Comparison of ENCODE assay signal across 10 cellular contexts in the genomic region with DNA sequence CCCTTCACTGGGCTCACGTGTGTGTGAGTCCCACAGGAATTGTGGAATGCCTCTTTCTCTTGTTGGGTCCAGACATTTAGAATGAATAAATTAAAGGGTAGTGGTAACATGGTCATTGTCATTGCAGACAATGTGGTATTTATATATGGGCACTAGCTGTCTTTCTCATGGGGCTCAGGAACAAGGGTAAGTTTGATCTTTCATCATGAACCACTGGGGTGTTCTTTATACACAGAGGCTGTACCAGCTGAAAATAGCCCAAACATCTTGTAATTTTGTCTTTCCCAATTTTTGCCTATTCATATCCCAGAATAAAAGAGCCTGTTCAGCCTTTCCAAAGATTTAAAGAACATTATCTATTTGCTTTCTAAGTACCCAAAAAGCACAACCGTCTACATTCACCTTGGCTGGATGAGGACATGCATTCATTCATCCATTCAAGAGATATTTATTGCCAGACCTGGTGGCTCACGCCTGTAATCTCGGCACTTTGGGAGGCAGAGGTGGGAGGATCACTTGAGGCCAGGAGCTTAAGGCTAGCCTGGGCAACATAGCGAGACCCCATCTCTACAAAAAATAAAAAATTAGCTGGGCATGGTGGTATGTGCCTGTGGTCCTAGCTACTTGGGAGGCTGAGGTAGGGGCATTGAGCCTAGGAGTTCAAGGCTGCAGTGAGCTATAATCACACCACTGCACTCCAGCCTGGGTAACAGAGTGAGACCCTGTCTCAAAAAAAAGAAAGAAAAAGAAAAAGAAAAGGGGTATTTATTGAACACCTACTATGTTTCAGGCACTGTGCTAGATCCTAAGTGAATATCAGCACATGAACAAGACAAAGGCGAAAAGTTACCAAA. TPM values are rescaled to one million over a fixed set of nuclear protein-coding genes. Genes with fewer than 3 reads are reported as not detected.
DNase-seq lines count a peak whose midpoint lies in the region; ATAC-seq and TF ChIP-seq lines count a peak whose summit lies in the region.
"Had no signal": no experiment of that assay in that cellular context is flagged by ENCODE, and none has a peak within 500 bp of the region (broad histone marks: within the 10 kb centered on the region; RNA-seq: fewer than 3 reads in every experiment).

No MANE protein-coding gene starts in this region.

- peaks cover 0 to 10% of the 10 kb centered on the region in 2 donors for H3K36me3 Mint-ChIP-seq in CD4-positive, alpha-beta memory T cell
- H3K36me3 Mint-ChIP-seq in WTC11: no peaks in the 10 kb centered on the region

- peak overlapping the region in 6 of 8 donors; percentile 38 to 72 (median 60) for H3K4me3 Mint-ChIP-seq in CD4-positive, alpha-beta memory T cell
- no peak overlapping the region for H3K4me3 Mint-ChIP-seq in WTC11

- H3F3A ChIP-seq in smooth muscle cell (ENCODE audit: low read depth): peaks cover 8% of the 10 kb centered on the region

- ATAC-seq in WTC11 (no peak), HG03139 (IDR thresholded peaks at IDR 0.05; ENCODE audit: unreplicated experiment) (no peak)

- H3K27me3 ChIP-seq in CD4-positive, alpha-beta memory T cell (ENCODE audit: insufficient read depth, low read length): peaks cover 3% of the 10 kb centered on the region
- H3K27me3 ChIP-seq in hepatocyte (no peaks in the 10 kb centered on the region), smooth muscle cell (ENCODE audit: low read depth) (no peaks in the 10 kb centered on the region)

- CTCF ChIA-PET in CD4-positive, alpha-beta memory T cell (lab: Charles Lee; ENCODE audit: partially characterized antibody): interaction anchor here (2.3 kb wide), 1 partner anchor 21 kb away, joined by 7 read pairs; no protein-coding TSS in a partner anchor
- CTCF ChIA-PET in WTC11 (lab: Charles Lee): no interaction called here

- H3K79me2 ChIP-seq in hepatocyte (peaks cover 4% of the 10 kb centered on the region), smooth muscle cell (ENCODE audit: low read depth) (peaks cover 5% of the 10 kb centered on the region)

- peaks cover 0 to 6% (median 0%) of the 10 kb centered on the region in 8 donors for H3K9me3 Mint-ChIP-seq in CD4-positive, alpha-beta memory T cell
- no peaks in the 10 kb centered on the region for H3K9me3 Mint-ChIP-seq in WTC11

- H3K27ac Mint-ChIP-seq in CD4-positive, alpha-beta memory T cell: peak overlapping the region; percentile 85 to 99 (median 98)
- no peak overlapping the region for H3K27ac Mint-ChIP-seq in WTC11

- TF ChIP-seq CTCF in WTC11 (IDR thresholded peaks at IDR 0.05) (no peak), hepatocyte (IDR thresholded peaks at IDR 0.05; ENCODE audit: poor library complexity) (no peak), smooth muscle cell (IDR thresholded peaks at IDR 0.05; ENCODE audit: borderline replicate concordance, insufficient read depth, poor library complexity, severe bottlenecking) (no peak)

- no peak overlapping the region for H3K4me3 ChIP-seq in CD4-positive, alpha-beta memory T cell (ENCODE audit: low read length in 2 of 2)
- H3K4me3 ChIP-seq in hepatocyte (no peak overlapping the region), smooth muscle cell (no peak overlapping the region)

- H2AFZ ChIP-seq in hepatocyte (no peak overlapping the region), smooth muscle cell (ENCODE audit: low read depth) (no peak overlapping the region)

- H3K9me2 ChIP-seq in hepatocyte (replicated peaks; ENCODE audit: insufficient read depth): no peaks in the 10 kb centered on the region

- DNase-seq in CD4-positive, alpha-beta memory T cell: no peak
- no peak for DNase-seq in WTC11 (ENCODE audit: low spot score)
- DNase-seq in hepatocyte (ENCODE audit: low spot score): no peak
- no peak for DNase-seq in smooth muscle cell (lab: John Stamatoyannopoulos, UW; ENCODE audit: unreplicated experiment)
- no peak for DNase-seq in NOMO-1 treated with DMSO at 0.1 percent for 48 hours (lab: John Stamatoyannopoulos, UW; ENCODE audit: unreplicated experiment)
- no peak for DNase-seq in D341Med (ENCODE audit: low spot score)
- DNase-seq in NCI-H510A (lab: John Stamatoyannopoulos, UW): no peak
- DNase-seq: islet precursor cell, NCI-H2227 treated with DMSO at 0.1 percent for 48 hours had no signal

- H3K4me1 Mint-ChIP-seq in CD4-positive, alpha-beta memory T cell: peaks cover 28 to 59% (median 44%) of the 10 kb centered on the region in 4 donors
- H3K4me1 Mint-ChIP-seq in WTC11: peaks cover 7% of the 10 kb centered on the region

- POLR2A ChIA-PET in CD4-positive, alpha-beta memory T cell (lab: Charles Lee; ENCODE audit: partially characterized antibody): interaction anchor here (1.2 to 6.8 kb wide), 3 partner anchors 16 to 98 kb away, joined by 4 to 91 read pairs (median 8); a partner anchor contains a TSS
- POLR2A ChIA-PET in WTC11 (lab: Charles Lee): no interaction called here

- WGBS in hepatocyte (ENCODE audit: low lambda C conversion rate, missing lambda C conversion rate): 87% methylated on average over 6 of the region's 6 CpGs
- 75% methylated on average over 6 of the region's 6 CpGs for WGBS in smooth muscle cell (ENCODE audit: low lambda C conversion rate)

- intact Hi-C loops in CD4-positive, alpha-beta memory T cell (cut with micrococcal nuclease): loop anchor here (1.0 kb wide), 1 partner anchor 30 kb away; no protein-coding TSS in a partner anchor

- no peaks in the 10 kb centered on the region for H3K9me3 ChIP-seq in CD4-positive, alpha-beta memory T cell (ENCODE audit: control insufficient read depth in 1 of 2, low read length in 2 of 2)
- H3K9me3 ChIP-seq in hepatocyte (ENCODE audit: low read depth): no peaks in the 10 kb centered on the region
- H3K9me3 ChIP-seq in smooth muscle cell (replicated peaks; ENCODE audit: low read depth): no peaks in the 10 kb centered on the region

- no peak overlapping the region for H3K4me2 ChIP-seq in hepatocyte
- no peak overlapping the region for H3K4me2 ChIP-seq in smooth muscle cell

- peaks cover 0 to 8% of the 10 kb centered on the region in 2 donors for H3K27me3 Mint-ChIP-seq in CD4-positive, alpha-beta memory T cell
- H3K27me3 Mint-ChIP-seq in WTC11 (ENCODE audit: low read depth): peaks cover 29% of the 10 kb centered on the region

- peaks cover 46% of the 10 kb centered on the region for H3K4me1 ChIP-seq in CD4-positive, alpha-beta memory T cell (ENCODE audit: insufficient read depth, low read length)
- H3K4me1 ChIP-seq in hepatocyte (ENCODE audit: insufficient read depth): peaks cover 11% of the 10 kb centered on the region
- H3K4me1 ChIP-seq in smooth muscle cell (ENCODE audit: low read depth): no peaks in the 10 kb centered on the region

- H4K20me1 ChIP-seq in hepatocyte (ENCODE audit: insufficient read depth, poor library complexity, severe bottlenecking) (peaks cover 5% of the 10 kb centered on the region), smooth muscle cell (ENCODE audit: low read depth) (peaks cover 6% of the 10 kb centered on the region)

- peak overlapping the region; percentile 58 for H3K27ac ChIP-seq in CD4-positive, alpha-beta memory T cell (ENCODE audit: low read depth, low read length)
- peak overlapping the region; percentile 32 for H3K27ac ChIP-seq in hepatocyte
- H3K27ac ChIP-seq in smooth muscle cell (ENCODE audit: low read depth): peak overlapping the region; percentile 12

- H3K9ac ChIP-seq in smooth muscle cell (ENCODE audit: low read depth): no peak overlapping the region

- no peaks in the 10 kb centered on the region for H3K36me3 ChIP-seq in CD4-positive, alpha-beta memory T cell (ENCODE audit: insufficient read depth, low read length)
- no peaks in the 10 kb centered on the region for H3K36me3 ChIP-seq in hepatocyte (replicated peaks; ENCODE audit: insufficient read depth, low read depth)
- no peaks in the 10 kb centered on the region for H3K36me3 ChIP-seq in smooth muscle cell (ENCODE audit: low read depth)

TF ChIP-seq in WTC11, 78 proteins besides CTCF, POLR2A, EP300 and RAD21:
- TF ChIP-seq, protein P1, sequence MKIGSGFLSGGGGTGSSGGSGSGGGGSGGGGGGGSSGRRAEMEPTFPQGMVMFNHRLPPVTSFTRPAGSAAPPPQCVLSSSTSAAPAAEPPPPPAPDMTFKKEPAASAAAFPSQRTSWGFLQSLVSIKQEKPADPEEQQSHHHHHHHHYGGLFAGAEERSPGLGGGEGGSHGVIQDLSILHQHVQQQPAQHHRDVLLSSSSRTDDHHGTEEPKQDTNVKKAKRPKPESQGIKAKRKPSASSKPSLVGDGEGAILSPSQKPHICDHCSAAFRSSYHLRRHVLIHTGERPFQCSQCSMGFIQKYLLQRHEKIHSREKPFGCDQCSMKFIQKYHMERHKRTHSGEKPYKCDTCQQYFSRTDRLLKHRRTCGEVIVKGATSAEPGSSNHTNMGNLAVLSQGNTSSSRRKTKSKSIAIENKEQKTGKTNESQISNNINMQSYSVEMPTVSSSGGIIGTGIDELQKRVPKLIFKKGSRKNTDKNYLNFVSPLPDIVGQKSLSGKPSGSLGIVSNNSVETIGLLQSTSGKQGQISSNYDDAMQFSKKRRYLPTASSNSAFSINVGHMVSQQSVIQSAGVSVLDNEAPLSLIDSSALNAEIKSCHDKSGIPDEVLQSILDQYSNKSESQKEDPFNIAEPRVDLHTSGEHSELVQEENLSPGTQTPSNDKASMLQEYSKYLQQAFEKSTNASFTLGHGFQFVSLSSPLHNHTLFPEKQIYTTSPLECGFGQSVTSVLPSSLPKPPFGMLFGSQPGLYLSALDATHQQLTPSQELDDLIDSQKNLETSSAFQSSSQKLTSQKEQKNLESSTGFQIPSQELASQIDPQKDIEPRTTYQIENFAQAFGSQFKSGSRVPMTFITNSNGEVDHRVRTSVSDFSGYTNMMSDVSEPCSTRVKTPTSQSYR (CRISPR knock-in tag; IDR thresholded peaks at IDR 0.05): no peak
- TF ChIP-seq ZNF121 (CRISPR knock-in tag; IDR thresholded peaks at IDR 0.05): peak; percentile 55; the same call in 1 of the 2 replicates
- TF ChIP-seq, protein P2, sequence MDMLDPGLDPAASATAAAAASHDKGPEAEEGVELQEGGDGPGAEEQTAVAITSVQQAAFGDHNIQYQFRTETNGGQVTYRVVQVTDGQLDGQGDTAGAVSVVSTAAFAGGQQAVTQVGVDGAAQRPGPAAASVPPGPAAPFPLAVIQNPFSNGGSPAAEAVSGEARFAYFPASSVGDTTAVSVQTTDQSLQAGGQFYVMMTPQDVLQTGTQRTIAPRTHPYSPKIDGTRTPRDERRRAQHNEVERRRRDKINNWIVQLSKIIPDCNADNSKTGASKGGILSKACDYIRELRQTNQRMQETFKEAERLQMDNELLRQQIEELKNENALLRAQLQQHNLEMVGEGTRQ (CRISPR knock-in tag; IDR thresholded peaks at IDR 0.05): no peak
TF ChIP-seq in WTC11: peak in this region for 1.

RNA-seq across cellular contexts. Expression of a gene that starts 4.4 kb away (rescaled TPM):
- 1 to 10 TPM; 4.1 to 4.3 TPM for total RNA-seq in CD4-positive, alpha-beta memory T cell
- 100 to 1,000 TPM; 162 to 519 TPM for polyA plus RNA-seq in CD4-positive, alpha-beta memory T cell
- total RNA-seq in WTC11 (2021) (23.9 to 57.4 TPM (median 50.8 TPM) in 3 replicates), hepatocyte (657 and 865 TPM in 2 replicates), smooth muscle cell (1,280 and 1,300 TPM in 2 replicates)
- polyA plus RNA-seq in hepatocyte (935 and 1,189 TPM in 2 replicates), smooth muscle cell (1,543 and 1,567 TPM in 2 replicates)

Comparison
In these comparisons a context has a peak if more than half of its experiments do, and no peak if none do; other contexts are left out.
1. RNA of a gene that starts 4.4 kb away (total RNA-seq): 1,280 to 1,300 TPM in smooth muscle cell and 657 to 865 TPM in hepatocyte; 23.9 to 57.4 TPM in WTC11 and 4.1 to 4.3 TPM in CD4-positive, alpha-beta memory T cell; every median in the first group is over 10 times any median in the second.
2. Peak in every context shown above with its lines, with median percentiles within 50 percentile points of each other: H3K27ac ChIP-seq.